Comparison of ENCODE assay signal across 27 cellular contexts in genomic region chr3:147730311-147730710, GRCh38.
"Had no signal": no experiment of that assay in that cellular context is flagged by ENCODE, and none has a peak within 500 bp of the region (broad histone marks: within the 10 kb centered on the region; RNA-seq: fewer than 3 reads in every experiment).

No MANE protein-coding gene starts in this region.

- H3K27ac Mint-ChIP-seq: activated CD4-positive, alpha-beta T cell treated with anti-CD3 and anti-CD28 coated beads for 36 hours; activated naive CD8-positive, alpha-beta T cell; activated T-helper 2 cell treated with anti-CD3 and anti-CD28 coated beads, Interferon-gamma antibody, Interleukin-2, Interleukin-4, amounts not matched to agents 10 μg/mL and 5 μg/mL and 100 μg/mL, durations not matched to agents 14 hours and 24 hours and 36 hours; naive thymus-derived CD8-positive, alpha-beta T cell had no signal

- H3K9me3 Mint-ChIP-seq: activated T-cell treated with anti-CD3 and anti-CD28 coated beads, Interleukin-2, amount 50 U/mL, for 4 hours had no signal

- H3K4me1 Mint-ChIP-seq: activated CD4-positive, alpha-beta T cell treated with anti-CD3 and anti-CD28 coated beads for 36 hours; naive thymus-derived CD8-positive, alpha-beta T cell had no signal

- DNase-seq: activated CD4-positive, alpha-beta T cell treated with anti-CD3 and anti-CD28 coated beads for 36 hours; activated CD4-positive, alpha-beta T cell treated with anti-CD3 and anti-CD28 coated beads, Interleukin-2, amount 50 U/mL, for 4 hours; activated CD8-positive, alpha-beta memory T cell treated with anti-CD3 and anti-CD28 coated beads, Interleukin-2, amount 50 U/mL, for 48 hours; activated naive CD4-positive, alpha-beta T cell; activated T-cell treated with anti-CD3 and anti-CD28 coated beads, Interleukin-2, amount 50 U/mL, for 4 hours; adrenal gland; cerebellar nuclear complex; heart left ventricle; kidney; naive thymus-derived CD8-positive, alpha-beta T cell; nucleus accumbens; retina; spleen; stimulated activated CD4-positive, alpha-beta T cell treated with anti-CD3 and anti-CD28 coated beads, Interleukin-4, amount 100 ng/mL, for 1 hour; stimulated activated naive CD4-positive, alpha-beta T cell; T-helper 1 cell; testis; trophoblast cell; uterus had no signal

- H3K27ac ChIP-seq: adrenal gland, breast epithelium, coronary artery, epithelial cell of prostate, heart left ventricle, spleen, testis, uterus had no signal

- ATAC-seq: activated CD4-positive, alpha-beta T cell treated with anti-CD3 and anti-CD28 coated beads for 36 hours; activated T-cell treated with anti-CD3 and anti-CD28 coated beads, Interleukin-2, amount 50 U/mL, for 4 hours; heart left ventricle; left lobe of liver; naive thymus-derived CD8-positive, alpha-beta T cell had no signal

- H3K36me3 ChIP-seq: adrenal gland, breast epithelium, heart left ventricle, spleen, uterus had no signal

- H3K27me3 Mint-ChIP-seq: activated CD4-positive, alpha-beta T cell treated with anti-CD3 and anti-CD28 coated beads for 36 hours; activated naive CD8-positive, alpha-beta T cell; naive thymus-derived CD8-positive, alpha-beta T cell had no signal

- H3K9me3 ChIP-seq: adrenal gland, breast epithelium, testis, uterus had no signal

- H3K4me3 Mint-ChIP-seq: activated CD4-positive, alpha-beta T cell treated with anti-CD3 and anti-CD28 coated beads for 36 hours; activated naive CD8-positive, alpha-beta T cell; activated T-cell treated with anti-CD3 and anti-CD28 coated beads, Interleukin-2, amount 50 U/mL, for 4 hours; naive thymus-derived CD8-positive, alpha-beta T cell had no signal

- H3K27me3 ChIP-seq: adrenal gland, breast epithelium, heart left ventricle, spleen, testis, uterus had no signal

- H3K4me1 ChIP-seq: adrenal gland, breast epithelium, spleen, testis, uterus had no signal

- H3K4me3 ChIP-seq: adrenal gland, breast epithelium, coronary artery, heart left ventricle, lung, spleen, testis, uterus had no signal

- H3K36me3 Mint-ChIP-seq: activated naive CD8-positive, alpha-beta T cell; naive thymus-derived CD8-positive, alpha-beta T cell had no signal

- FAIRE-seq: astrocyte had no signal
